21 cellular contexts compared by ENCODE assay signal in genomic region chr14:91555531-91555930, GRCh38. TPM values are rescaled to one million over a fixed set of nuclear protein-coding genes. Genes with fewer than 3 reads are reported as not detected.
A peak's percentile ranks its signal among the peaks of the same experiment; 100 is the strongest.
DNase-seq lines count a peak whose midpoint lies in the region; ATAC-seq and TF ChIP-seq lines count a peak whose summit lies in the region.
"Had no signal": no experiment of that assay in that cellular context is flagged by ENCODE, and none has a peak within 500 bp of the region (broad histone marks: within the 10 kb centered on the region; RNA-seq: fewer than 3 reads in every experiment).

No MANE protein-coding gene starts in this region.

- no peak for TF ChIP-seq CTCF in epithelial cell of esophagus (IDR thresholded peaks at IDR 0.05; ENCODE audit: insufficient read depth, low read depth, low read length, missing control alignments)
- no peak for TF ChIP-seq CTCF in right lobe of liver (IDR thresholded peaks at IDR 0.05)
- no peak for TF ChIP-seq CTCF in GM10248 (IDR thresholded peaks at IDR 0.05; ENCODE audit: control extremely low read depth, extremely low read depth, low read depth, missing control alignments)

- peaks cover 0 to 12% (median 5%) of the 10 kb centered on the region in 4 donors for H3K4me1 ChIP-seq in right lobe of liver
- H3K4me1 ChIP-seq: BE2C had no signal

- no peak for TF ChIP-seq POLR2A in right lobe of liver (IDR thresholded peaks at IDR 0.05)

- H3K9me3 ChIP-seq in right lobe of liver = no peaks in the 10 kb centered on the region
- H3K9me3 ChIP-seq: BE2C had no signal

- no peaks in the 10 kb centered on the region for H3K36me3 ChIP-seq in right lobe of liver
- H3K36me3 ChIP-seq: BE2C had no signal

- ATAC-seq in left colon (peak; percentile 17), right lobe of liver (peak; percentile 36 to 63 (median 60)), GM18861 (IDR thresholded peaks at IDR 0.05; ENCODE audit: unreplicated experiment) (no peak), HG02588 (IDR thresholded peaks at IDR 0.05; ENCODE audit: unreplicated experiment) (no peak)
- ATAC-seq: GM23338, K562 had no signal

- peak overlapping the region in 1 of 3 donors; percentile 62 for H3K27ac ChIP-seq in right lobe of liver
- H3K27ac ChIP-seq: HL-60 had no signal

- peak; percentile 11 for DNase-seq in epithelial cell of esophagus (ENCODE audit: low read depth)
- DNase-seq in left colon = no peak
- no peak for DNase-seq in right lobe of liver
- no peak for DNase-seq in GM10248 (ENCODE audit: extremely low spot score)
- no peak for DNase-seq in stimulated activated CD4-positive, alpha-beta T cell treated with anti-CD3 and anti-CD28 coated beads, Interleukin-12 subunit alpha, Interleukin-12 subunit beta, amount 100 ng/mL, for 4 hours
- DNase-seq: ACHN; BE2C; C1 segment of cervical spinal cord; CD4-positive, CD25-positive, alpha-beta regulatory T cell; CD8-positive, alpha-beta memory T cell; COR-L47; DMS153; DMS79; GDM1; HCEC 1CT; IMR-90 had no signal

- intact Hi-C loops in left colon (cut with DNase I, micrococcal nuclease) (no loop called here), right lobe of liver (cut with DNase I) (no loop called here)

- H3K27me3 ChIP-seq in right lobe of liver = no peaks in the 10 kb centered on the region
- H3K27me3 ChIP-seq: BE2C had no signal

- POLR2A ChIA-PET in GM10248 (lab: Yijun Ruan, JAX) = no interaction called here

- no peak overlapping the region for H3K4me3 ChIP-seq in epithelial cell of esophagus (ENCODE audit: low read length)
- H3K4me3 ChIP-seq in right lobe of liver = no peak overlapping the region
- H3K4me3 ChIP-seq: GM23338, K562 had no signal

- CTCF ChIA-PET in GM10248 (lab: Yijun Ruan, JAX) = no interaction called here

- WGBS in right lobe of liver (ENCODE audit: insufficient coverage, low coverage, low lambda C conversion rate, missing lambda C conversion rate) = 19% methylated on average over 2 of the region's 2 CpGs

RNA-seq across cellular contexts. Expression of gene PPP4R3A, which starts 45.4 kb away (rescaled TPM):
- 10 to 100 TPM; 74.5 to 84.3 TPM for total RNA-seq in left colon
- 10 to 100 TPM; 30.5 to 45.9 (median 39.6) TPM for total RNA-seq in right lobe of liver

Comparison
In these comparisons a context has a peak if more than half of its experiments do, and no peak if none do; other contexts are left out.
1. ATAC-seq: peak in left colon (single experiment) and right lobe of liver (4 of 4); none in GM18861 (single experiment) and HG02588 (single experiment).